ENCODE assay signal across 13 cellular contexts in genomic region chr16:49513040-49513439, GRCh38.
DNase-seq lines count a peak whose midpoint lies in the region; ATAC-seq, FAIRE-seq and TF ChIP-seq lines count a peak whose summit lies in the region.
"Had no signal": no experiment of that assay in that cellular context is flagged by ENCODE, and none has a peak within 500 bp of the region (broad histone marks: within the 10 kb centered on the region; RNA-seq: fewer than 3 reads in every experiment).

No MANE protein-coding gene starts in this region.

- no peak overlapping the region for H3K27ac ChIP-seq in GM12878 (ENCODE audit: control insufficient read depth, insufficient read depth)
- H3K27ac ChIP-seq: neutrophil had no signal

- H3K36me3 ChIP-seq in Loucy (ENCODE audit: insufficient read depth, low read length) (no peaks in the 10 kb centered on the region), GM12878 (ENCODE audit: control insufficient read depth in 2 of 2, insufficient read depth in 2 of 2, low read length in 1 of 2) (no peaks in the 10 kb centered on the region)
- H3K36me3 ChIP-seq: neutrophil had no signal

- H3K9ac ChIP-seq in Loucy (ENCODE audit: low read depth, low read length, poor library complexity, severe bottlenecking): no peak overlapping the region
- no peak overlapping the region for H3K9ac ChIP-seq in GM12878 (ENCODE audit: control insufficient read depth, insufficient read depth, low read length)

- no peaks in the 10 kb centered on the region for H3K79me2 ChIP-seq in Loucy (ENCODE audit: insufficient read depth, low read length)
- H3K79me2 ChIP-seq in GM12878 (ENCODE audit: control insufficient read depth, insufficient read depth, low read length): no peaks in the 10 kb centered on the region

- no peak for TF ChIP-seq POLR2A in GM12878 (IDR thresholded peaks at IDR 0.05; ENCODE audit: low read depth, low read length)

- H3K27me3 Mint-ChIP-seq in osteocyte (ENCODE audit: unreplicated experiment): peaks cover 4% of the 10 kb centered on the region
- H3K27me3 Mint-ChIP-seq: activated naive CD8-positive, alpha-beta T cell treated with anti-CD3 and anti-CD28 coated beads, Interleukin-2, amount 50 U/mL, for 24 hours had no signal

- H3K27ac Mint-ChIP-seq in osteocyte (ENCODE audit: unreplicated experiment): no peak overlapping the region
- H3K27ac Mint-ChIP-seq: activated naive CD8-positive, alpha-beta T cell treated with anti-CD3 and anti-CD28 coated beads, Interleukin-2, amount 50 U/mL, for 24 hours had no signal

- H2AFZ ChIP-seq in Loucy (ENCODE audit: low read length) (no peak overlapping the region), GM12878 (ENCODE audit: control insufficient read depth, low read depth, low read length) (no peak overlapping the region)

- peak; percentile 39 for TF ChIP-seq CTCF in Loucy (conservative IDR thresholded peaks at IDR 0.05; ENCODE audit: low read length)
- peak; percentile 17 to 34 (median 27); a peak in 3 of 6 replicates for TF ChIP-seq CTCF in GM12878 (IDR thresholded peaks at IDR 0.05 in 2 of 3, conservative IDR thresholded peaks at IDR 0.05 in 1 of 3; ENCODE audit: control insufficient read depth in 2 of 3, extremely low read depth in 1 of 3, insufficient read depth in 1 of 3, low read depth in 3 of 3, low read length in 3 of 3)
- TF ChIP-seq CTCF in osteocyte (IDR thresholded peaks at IDR 0.05): peak; percentile 44

- H3F3A ChIP-seq in Loucy (ENCODE audit: low read depth): no peaks in the 10 kb centered on the region

- no peaks in the 10 kb centered on the region for H3K9me2 ChIP-seq in Loucy (replicated peaks; ENCODE audit: low read depth, low read length)

- no peak for FAIRE-seq in GM12878 (lab: Jason Lieb, UNC)

- H3K4me3 ChIP-seq in Loucy (ENCODE audit: low read length, poor library complexity, severe bottlenecking) (no peak overlapping the region), GM12878 (no peak overlapping the region)

- WGBS in GM12878 (ENCODE audit: insufficient coverage, insufficient replicate concordance, low lambda C conversion rate, missing lambda C conversion rate): 51% methylated on average over 7 of the region's 7 CpGs

- RAD21 ChIA-PET in GM12878 (lab: Charles Lee; ENCODE audit: unreplicated experiment): no interaction called here

- H3K27me3 ChIP-seq in Loucy (ENCODE audit: insufficient read depth, low read length, poor library complexity, severe bottlenecking): no peaks in the 10 kb centered on the region
- no peaks in the 10 kb centered on the region; a peak in 1 of 4 replicates for H3K27me3 ChIP-seq in GM12878 (replicated peaks in 1 of 2; ENCODE audit: control insufficient read depth in 2 of 2, insufficient read depth in 2 of 2, low read length in 1 of 2)
- H3K27me3 ChIP-seq: neutrophil had no signal

- peak; percentile 78 for ATAC-seq in GM12878
- ATAC-seq in GM19463 (IDR thresholded peaks at IDR 0.05; ENCODE audit: unreplicated experiment): no peak
- ATAC-seq: activated naive CD8-positive, alpha-beta T cell treated with anti-CD3 and anti-CD28 coated beads, Interleukin-2, amount 50 U/mL, for 24 hours had no signal

- DNase-seq in SIG-M5 treated with dmso at 0.1 percent for 504 hours (lab: John Stamatoyannopoulos, UW; ENCODE audit: unreplicated experiment) (peak; percentile 1), SIG-M5 (lab: John Stamatoyannopoulos, UW) (no peak), GM12878 (ENCODE audit: low read depth, low spot score) (no peak), osteocyte (ENCODE audit: extremely low spot score, unreplicated experiment) (no peak), COLO668 (lab: John Stamatoyannopoulos, UW; ENCODE audit: unreplicated experiment) (no peak)
- DNase-seq in activated naive CD4-positive, alpha-beta T cell treated with anti-CD3 and anti-CD28 coated beads, Interleukin-2, amount 50 U/mL, for 16 hours: no peak
- DNase-seq: activated CD4-positive, alpha-beta T cell treated with anti-CD3 and anti-CD28 coated beads, Interleukin-2, amount 50 U/mL, for 48 hours; activated naive CD8-positive, alpha-beta T cell treated with anti-CD3 and anti-CD28 coated beads, Interleukin-2, amount 50 U/mL, for 24 hours; AML-193; substantia nigra had no signal

- POLR2A ChIA-PET in GM12878 (lab: Charles Lee): no interaction called here

- no peak overlapping the region for H3K4me3 Mint-ChIP-seq in osteocyte (ENCODE audit: unreplicated experiment)
- H3K4me3 Mint-ChIP-seq: activated naive CD8-positive, alpha-beta T cell treated with anti-CD3 and anti-CD28 coated beads, Interleukin-2, amount 50 U/mL, for 24 hours had no signal

- peak; percentile 44 for TF ChIP-seq RAD21 in GM12878 (IDR thresholded peaks at IDR 0.05; ENCODE audit: insufficient read depth, low read depth, low read length)

- H3K36me3 Mint-ChIP-seq in osteocyte (ENCODE audit: unreplicated experiment): no peaks in the 10 kb centered on the region

- SMC1A ChIA-PET in GM12878 (lab: Charles Lee; ENCODE audit: uncharacterized antibody, unreplicated experiment): no interaction called here

- H4K20me1 ChIP-seq in Loucy (ENCODE audit: insufficient read depth, low read length, poor library complexity, severe bottlenecking) (no peaks in the 10 kb centered on the region), GM12878 (ENCODE audit: control insufficient read depth, insufficient read depth) (no peaks in the 10 kb centered on the region)

- H3K9me3 ChIP-seq in Loucy (ENCODE audit: insufficient read depth, low read depth, low read length) (no peaks in the 10 kb centered on the region), GM12878 (replicated peaks; ENCODE audit: control insufficient read depth, insufficient read depth, low read length) (no peaks in the 10 kb centered on the region)
- H3K9me3 ChIP-seq: neutrophil had no signal

- intact Hi-C loops in GM12878 (cut with micrococcal nuclease; ENCODE audit: unreplicated experiment): loop anchor here (1.0 kb wide), 1 partner anchor 80 kb away; no protein-coding TSS in a partner anchor

- H3K4me2 ChIP-seq in Loucy (ENCODE audit: low read depth, low read length, poor library complexity, severe bottlenecking): no peak overlapping the region
- H3K4me2 ChIP-seq in GM12878 (ENCODE audit: control insufficient read depth, insufficient read depth): no peak overlapping the region

- no peaks in the 10 kb centered on the region for H3K9me3 Mint-ChIP-seq in osteocyte (ENCODE audit: unreplicated experiment)
- H3K9me3 Mint-ChIP-seq: activated naive CD8-positive, alpha-beta T cell treated with anti-CD3 and anti-CD28 coated beads, Interleukin-2, amount 50 U/mL, for 24 hours had no signal

- H3K4me1 ChIP-seq in Loucy (ENCODE audit: insufficient read depth, low read length, poor library complexity, severe bottlenecking) (no peaks in the 10 kb centered on the region), GM12878 (ENCODE audit: control insufficient read depth, insufficient read depth, low read length) (no peaks in the 10 kb centered on the region)

- TF ChIP-seq EP300 in GM12878 (IDR thresholded peaks at IDR 0.05; ENCODE audit: borderline replicate concordance in 1 of 2, control insufficient read depth in 1 of 2, low read depth in 2 of 2, low read length in 2 of 2): no peak

- BruUV-seq in GM12878 (replicated peaks; lab: Mats Ljungman, UMichigan): no TSS peak

- CTCF ChIA-PET in GM12878 (lab: Yijun Ruan, JAX): no interaction called here

- in situ Hi-C loops in GM12878 (cut with MboI): no loop called here

- no peaks in the 10 kb centered on the region for H3K4me1 Mint-ChIP-seq in osteocyte (ENCODE audit: unreplicated experiment)
- H3K4me1 Mint-ChIP-seq: activated naive CD8-positive, alpha-beta T cell treated with anti-CD3 and anti-CD28 coated beads, Interleukin-2, amount 50 U/mL, for 24 hours had no signal

TF ChIP-seq in GM12878, 131 proteins besides CTCF, POLR2A, EP300 and RAD21:
- TF ChIP-seq ZNF622 (IDR thresholded peaks at IDR 0.05) (no peak), SMC3 (IDR thresholded peaks at IDR 0.05; ENCODE audit: borderline replicate concordance, low read length) (peak; percentile 31; the same call in 1 of the 2 replicates), MYC (IDR thresholded peaks at IDR 0.05; ENCODE audit: insufficient read depth, insufficient read length, insufficient replicate concordance, low read length, severe bottlenecking) (no peak), ATF2 (IDR thresholded peaks at IDR 0.05; ENCODE audit: low read length) (no peak), ZBTB33 (IDR thresholded peaks at IDR 0.05) (no peak)
